Comparison of ENCODE assay signal across 1 cellular context in genomic region chr11:116412118-116412889, GRCh38.
TF ChIP-seq lines count a peak whose summit lies in the region.

No MANE protein-coding gene starts in this region.

TF ChIP-seq in SK-N-SH, 30 proteins besides CTCF, POLR2A, EP300 and RAD21:
- no peak for TF ChIP-seq REST (IDR thresholded peaks at IDR 0.05; ENCODE audit: low read depth, low read length)
- TF ChIP-seq RFX5 (IDR thresholded peaks at IDR 0.05; ENCODE audit: low read length) = no peak
- TF ChIP-seq MEF2A (IDR thresholded peaks at IDR 0.05; ENCODE audit: borderline replicate concordance, low read depth) = no peak
- no peak for TF ChIP-seq NFIC (IDR thresholded peaks at IDR 0.05; ENCODE audit: borderline replicate concordance)
- no peak for TF ChIP-seq USF2 (IDR thresholded peaks at IDR 0.05; ENCODE audit: borderline replicate concordance, low read depth, low read length)
- no peak for TF ChIP-seq GABPA (IDR thresholded peaks at IDR 0.05; ENCODE audit: low read depth)
- no peak for TF ChIP-seq POLR2AphosphoS5 (IDR thresholded peaks at IDR 0.05; ENCODE audit: low read depth, low read length)
- TF ChIP-seq USF1 (IDR thresholded peaks at IDR 0.05; ENCODE audit: borderline replicate concordance, low read depth) = no peak
- TF ChIP-seq SIN3A (IDR thresholded peaks at IDR 0.05; ENCODE audit: borderline replicate concordance, low read depth, low read length) = no peak
- no peak for TF ChIP-seq FOXM1 (IDR thresholded peaks at IDR 0.05; ENCODE audit: low read depth)
